ENCODE assay signal across 1 cellular context in the genomic region with DNA sequence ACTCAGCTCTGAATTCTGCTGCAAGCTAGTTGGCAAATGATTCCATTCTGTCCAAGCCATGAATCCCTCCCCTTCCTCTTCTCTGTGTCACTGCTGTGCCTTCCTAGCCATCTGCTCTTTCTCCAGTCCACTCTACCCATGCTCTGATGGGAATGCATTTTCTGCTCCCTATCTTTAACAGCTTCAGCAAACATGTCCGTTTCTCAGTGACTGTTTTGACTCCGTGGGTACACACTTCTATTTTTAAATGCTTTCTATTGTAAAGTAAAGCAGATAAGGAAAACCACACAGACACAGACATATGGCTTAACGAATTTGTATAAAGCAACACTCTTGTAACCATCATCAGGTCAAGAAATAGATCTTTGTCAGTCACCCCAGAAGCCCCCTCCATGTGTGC.
TF ChIP-seq lines count a peak whose summit lies in the region.

No MANE protein-coding gene starts in this region.

TF ChIP-seq in K562, 482 proteins besides CTCF, POLR2A, EP300 and RAD21 (continued from another document):
- peak; percentile 67; the same call in 1 of the 2 replicates for TF ChIP-seq MEF2D (tag; conservative IDR thresholded peaks at IDR 0.05; ENCODE audit: low read depth)
- TF ChIP-seq TAF15 (IDR thresholded peaks at IDR 0.05; ENCODE audit: low read depth, low read length) = no peak
TF ChIP-seq in K562: peak in this region for 1.
